ENCODE assay signal across 21 cellular contexts in genomic region chr16:22347100-22347820, GRCh38. TPM values are rescaled to one million over a fixed set of nuclear protein-coding genes. Genes with fewer than 3 reads are reported as not detected.
DNase-seq lines count a peak whose midpoint lies in the region; ATAC-seq and TF ChIP-seq lines count a peak whose summit lies in the region.
"Had no signal": no experiment of that assay in that cellular context is flagged by ENCODE, and none has a peak within 500 bp of the region (broad histone marks: within the 10 kb centered on the region; RNA-seq: fewer than 3 reads in every experiment).

No MANE protein-coding gene starts in this region.

- H3K36me3 Mint-ChIP-seq in activated naive CD4-positive, alpha-beta T cell treated with anti-CD3 and anti-CD28 coated beads for 36 hours (ENCODE audit: low read depth): peaks cover 61% of the 10 kb centered on the region
- H3K36me3 Mint-ChIP-seq in WTC11: peaks cover 68% of the 10 kb centered on the region

- 76 to 77% methylated on average over 20 of the region's 20 CpGs for WGBS in heart right ventricle, 2 donors
- 81% methylated on average over 20 of the region's 20 CpGs for WGBS in prostate gland

- no peak overlapping the region for H3K4me3 ChIP-seq in heart right ventricle
- peak overlapping the region; percentile 19 for H3K4me3 ChIP-seq in rectal smooth muscle tissue (ENCODE audit: low read length)
- no peak overlapping the region for H3K4me3 ChIP-seq in prostate gland
- H3K4me3 ChIP-seq: coronary artery, mucosa of descending colon, ovary, uterus had no signal

- no peaks in the 10 kb centered on the region for H3K9me3 ChIP-seq in heart right ventricle
- H3K9me3 ChIP-seq in prostate gland: no peaks in the 10 kb centered on the region
- H3K9me3 ChIP-seq: mucosa of descending colon, ovary, uterus had no signal

- no peaks in the 10 kb centered on the region for H3K27me3 Mint-ChIP-seq in activated naive CD4-positive, alpha-beta T cell treated with anti-CD3 and anti-CD28 coated beads for 36 hours (ENCODE audit: low read depth)
- H3K27me3 Mint-ChIP-seq in WTC11 (ENCODE audit: low read depth): no peaks in the 10 kb centered on the region
- H3K27me3 Mint-ChIP-seq: IgD-negative memory B cell had no signal

- H3K27ac ChIP-seq in heart right ventricle: peak overlapping the region in 4 of 10 donors; percentile 2 to 45 (median 30)
- peak overlapping the region; percentile 79 for H3K27ac ChIP-seq in rectal smooth muscle tissue (ENCODE audit: low read depth, low read length)
- peak overlapping the region in 1 of 2 donors; percentile 5 for H3K27ac ChIP-seq in prostate gland
- H3K27ac ChIP-seq: coronary artery, ovary, uterus had no signal

- no peak overlapping the region for H3K9ac ChIP-seq in rectal smooth muscle tissue (ENCODE audit: low read length)

- no peak for TF ChIP-seq CTCF in WTC11 (IDR thresholded peaks at IDR 0.05)
- TF ChIP-seq CTCF in heart right ventricle (IDR thresholded peaks at IDR 0.05): no peak
- no peak for TF ChIP-seq CTCF in prostate gland (IDR thresholded peaks at IDR 0.05)

- CTCF ChIA-PET in activated naive CD4-positive, alpha-beta T cell treated with anti-CD3 and anti-CD28 coated beads for 36 hours (lab: Charles Lee): no interaction called here
- CTCF ChIA-PET in WTC11 (lab: Charles Lee): interaction anchor here (0.7 kb wide), 1 partner anchor 26 kb away, joined by 3 read pairs; no protein-coding TSS in a partner anchor

- no peaks in the 10 kb centered on the region for H3K9me3 Mint-ChIP-seq in activated naive CD4-positive, alpha-beta T cell treated with anti-CD3 and anti-CD28 coated beads for 36 hours
- H3K9me3 Mint-ChIP-seq in WTC11: peaks cover 10% of the 10 kb centered on the region; the same call in 1 of the 2 replicates
- H3K9me3 Mint-ChIP-seq: IgD-negative memory B cell had no signal

- H3K36me3 ChIP-seq in heart right ventricle (peaks cover 0 to 84% (median 16%) of the 10 kb centered on the region in 9 donors), rectal smooth muscle tissue (ENCODE audit: control insufficient read depth, insufficient read depth, low read length) (peaks cover 21% of the 10 kb centered on the region), prostate gland (no peaks in the 10 kb centered on the region)
- H3K36me3 ChIP-seq: ovary, uterus had no signal

- H3K27ac Mint-ChIP-seq in activated naive CD4-positive, alpha-beta T cell treated with anti-CD3 and anti-CD28 coated beads for 36 hours: peak overlapping the region; percentile 74
- peak overlapping the region; percentile 54; the same call in 1 of the 2 replicates for H3K27ac Mint-ChIP-seq in WTC11

- ATAC-seq in WTC11 (no peak), heart right ventricle (peak; percentile 73 to 98 (median 95))

- no peak for DNase-seq in activated naive CD4-positive, alpha-beta T cell treated with anti-CD3 and anti-CD28 coated beads for 36 hours
- no peak for DNase-seq in activated naive CD4-positive, alpha-beta T cell (lab: John Stamatoyannopoulos, UW)
- DNase-seq in WTC11 (ENCODE audit: low spot score): no peak
- DNase-seq in heart right ventricle: peak; percentile 41 to 55
- DNase-seq in prostate gland (ENCODE audit: low spot score): no peak
- no peak for DNase-seq in stimulated activated CD4-positive, alpha-beta T cell treated with anti-CD3 and anti-CD28 coated beads, Interleukin-12 subunit alpha, Interleukin-12 subunit beta, amount 100 ng/mL, for 4 hours
- no peak for DNase-seq in SW 1271 (lab: John Stamatoyannopoulos, UW)
- DNase-seq: activated CD4-positive, CD25-positive, alpha-beta regulatory T cell; COR-L47; erythroblast; GDM1; glutamatergic neuron; mucosa of descending colon; NCI-H69; ovary; PC-3; stimulated activated naive CD4-positive, alpha-beta T cell; uterus had no signal

- no peak for TF ChIP-seq POLR2A in prostate gland (IDR thresholded peaks at IDR 0.05)

- H3K4me1 Mint-ChIP-seq in activated naive CD4-positive, alpha-beta T cell treated with anti-CD3 and anti-CD28 coated beads for 36 hours (ENCODE audit: low read depth): peaks cover 24% of the 10 kb centered on the region
- no peaks in the 10 kb centered on the region for H3K4me1 Mint-ChIP-seq in WTC11

- H3K27me3 ChIP-seq in heart right ventricle (no peaks in the 10 kb centered on the region), rectal smooth muscle tissue (ENCODE audit: control insufficient read depth, insufficient read depth, low read length) (no peaks in the 10 kb centered on the region), prostate gland (replicated peaks; ENCODE audit: insufficient read depth) (no peaks in the 10 kb centered on the region)
- H3K27me3 ChIP-seq: ovary, uterus had no signal

- H3K4me1 ChIP-seq in heart right ventricle (peaks cover 0 to 16% (median 3%) of the 10 kb centered on the region in 9 donors), rectal smooth muscle tissue (ENCODE audit: control insufficient read depth, insufficient read depth, low read length) (peaks cover 17% of the 10 kb centered on the region), prostate gland (replicated peaks) (no peaks in the 10 kb centered on the region)
- H3K4me1 ChIP-seq: uterus had no signal

- H3K4me3 Mint-ChIP-seq in activated naive CD4-positive, alpha-beta T cell treated with anti-CD3 and anti-CD28 coated beads for 36 hours: no peak overlapping the region
- no peak overlapping the region for H3K4me3 Mint-ChIP-seq in WTC11
- H3K4me3 Mint-ChIP-seq: IgD-negative memory B cell had no signal

- intact Hi-C loops in activated naive CD4-positive, alpha-beta T cell treated with anti-CD3 and anti-CD28 coated beads for 36 hours (cut with micrococcal nuclease): no loop called here
- intact Hi-C loops in heart right ventricle (cut with DNase I): loop anchor here in 1 of 10 donors (10.0 kb wide), 1 partner anchor 58 kb away; no protein-coding TSS in a partner anchor
- intact Hi-C loops in prostate gland (cut with DNase I): no loop called here

- POLR2A ChIA-PET in WTC11 (lab: Charles Lee): no interaction called here

TF ChIP-seq in WTC11, 78 proteins besides CTCF, POLR2A, EP300 and RAD21 (continues in another document):
- no peak for TF ChIP-seq MAX (CRISPR knock-in tag; IDR thresholded peaks at IDR 0.05)
- TF ChIP-seq ATF1 (CRISPR knock-in tag; IDR thresholded peaks at IDR 0.05): no peak
- no peak for TF ChIP-seq SP1 (CRISPR knock-in tag; conservative IDR thresholded peaks at IDR 0.05)
- no peak for TF ChIP-seq OVOL2 (CRISPR knock-in tag; IDR thresholded peaks at IDR 0.05; ENCODE audit: borderline replicate concordance)
- TF ChIP-seq JUN (CRISPR knock-in tag; IDR thresholded peaks at IDR 0.05): no peak
- no peak for TF ChIP-seq RELA (CRISPR knock-in tag; IDR thresholded peaks at IDR 0.05; ENCODE audit: borderline replicate concordance)
- TF ChIP-seq IRF2 (CRISPR knock-in tag; IDR thresholded peaks at IDR 0.05; ENCODE audit: borderline replicate concordance, low read depth): no peak
- no peak for TF ChIP-seq HMGA2 (CRISPR knock-in tag; IDR thresholded peaks at IDR 0.05)
- TF ChIP-seq, protein P1, sequence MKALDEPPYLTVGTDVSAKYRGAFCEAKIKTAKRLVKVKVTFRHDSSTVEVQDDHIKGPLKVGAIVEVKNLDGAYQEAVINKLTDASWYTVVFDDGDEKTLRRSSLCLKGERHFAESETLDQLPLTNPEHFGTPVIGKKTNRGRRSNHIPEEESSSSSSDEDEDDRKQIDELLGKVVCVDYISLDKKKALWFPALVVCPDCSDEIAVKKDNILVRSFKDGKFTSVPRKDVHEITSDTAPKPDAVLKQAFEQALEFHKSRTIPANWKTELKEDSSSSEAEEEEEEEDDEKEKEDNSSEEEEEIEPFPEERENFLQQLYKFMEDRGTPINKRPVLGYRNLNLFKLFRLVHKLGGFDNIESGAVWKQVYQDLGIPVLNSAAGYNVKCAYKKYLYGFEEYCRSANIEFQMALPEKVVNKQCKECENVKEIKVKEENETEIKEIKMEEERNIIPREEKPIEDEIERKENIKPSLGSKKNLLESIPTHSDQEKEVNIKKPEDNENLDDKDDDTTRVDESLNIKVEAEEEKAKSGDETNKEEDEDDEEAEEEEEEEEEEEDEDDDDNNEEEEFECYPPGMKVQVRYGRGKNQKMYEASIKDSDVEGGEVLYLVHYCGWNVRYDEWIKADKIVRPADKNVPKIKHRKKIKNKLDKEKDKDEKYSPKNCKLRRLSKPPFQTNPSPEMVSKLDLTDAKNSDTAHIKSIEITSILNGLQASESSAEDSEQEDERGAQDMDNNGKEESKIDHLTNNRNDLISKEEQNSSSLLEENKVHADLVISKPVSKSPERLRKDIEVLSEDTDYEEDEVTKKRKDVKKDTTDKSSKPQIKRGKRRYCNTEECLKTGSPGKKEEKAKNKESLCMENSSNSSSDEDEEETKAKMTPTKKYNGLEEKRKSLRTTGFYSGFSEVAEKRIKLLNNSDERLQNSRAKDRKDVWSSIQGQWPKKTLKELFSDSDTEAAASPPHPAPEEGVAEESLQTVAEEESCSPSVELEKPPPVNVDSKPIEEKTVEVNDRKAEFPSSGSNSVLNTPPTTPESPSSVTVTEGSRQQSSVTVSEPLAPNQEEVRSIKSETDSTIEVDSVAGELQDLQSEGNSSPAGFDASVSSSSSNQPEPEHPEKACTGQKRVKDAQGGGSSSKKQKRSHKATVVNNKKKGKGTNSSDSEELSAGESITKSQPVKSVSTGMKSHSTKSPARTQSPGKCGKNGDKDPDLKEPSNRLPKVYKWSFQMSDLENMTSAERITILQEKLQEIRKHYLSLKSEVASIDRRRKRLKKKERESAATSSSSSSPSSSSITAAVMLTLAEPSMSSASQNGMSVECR (CRISPR knock-in tag; IDR thresholded peaks at IDR 0.05; ENCODE audit: borderline replicate concordance): no peak
- TF ChIP-seq ZNF671 (CRISPR knock-in tag; IDR thresholded peaks at IDR 0.05): no peak
- no peak for TF ChIP-seq NFE2L1 (CRISPR knock-in tag; IDR thresholded peaks at IDR 0.05)
- no peak for TF ChIP-seq ETV6 (CRISPR knock-in tag; IDR thresholded peaks at IDR 0.05)

RNA-seq across cellular contexts. Expression of gene CDR2, which starts 27.2 kb away (rescaled TPM):
- 10 to 100 TPM; 42.5 to 42.8 TPM for total RNA-seq in activated naive CD4-positive, alpha-beta T cell treated with anti-CD3 and anti-CD28 coated beads for 36 hours
- 25.4 to 40.9 TPM (median 29.1 TPM) in 3 replicates for total RNA-seq in WTC11 (2021)
- total RNA-seq in heart right ventricle: 1 to 10 TPM; 4.2 to 8.1 (median 6.6) TPM
- polyA plus RNA-seq in heart right ventricle: 1 to 10 TPM; 7.6 to 8.4 TPM
- total RNA-seq in prostate gland: 10 to 100 TPM; 24.5 to 31.9 TPM

RNA-seq across cellular contexts. Expression of gene POLR3E, which starts 50.1 kb away (rescaled TPM):
- 10 to 100 TPM; 72.9 to 74.7 TPM for total RNA-seq in activated naive CD4-positive, alpha-beta T cell treated with anti-CD3 and anti-CD28 coated beads for 36 hours
- total RNA-seq in WTC11 (2021) (62.2 to 73.5 TPM (median 68.0 TPM) in 3 replicates), heart right ventricle (10 to 100 TPM; 27.8 to 40.7 (median 31.7) TPM), prostate gland (10 to 100 TPM; 52.3 to 61.7 TPM)
- polyA plus RNA-seq in heart right ventricle: 10 to 100 TPM; 22.3 to 23.8 TPM

Comparison
In these comparisons a context has a peak if more than half of its experiments do, and no peak if none do; other contexts are left out.
1. DNase-seq: peak in heart right ventricle (2 of 2); none in activated naive CD4-positive, alpha-beta T cell treated with anti-CD3 and anti-CD28 coated beads for 36 hours (single experiment), activated naive CD4-positive, alpha-beta T cell (0 of 4), WTC11 (single experiment), prostate gland (single experiment), stimulated activated CD4-positive, alpha-beta T cell treated with anti-CD3 and anti-CD28 coated beads, Interleukin-12 subunit alpha, Interleukin-12 subunit beta, amount 100 ng/mL, for 4 hours (single experiment) and SW 1271 (0 of 2).